9 cellular contexts compared by ENCODE assay signal in genomic region chr4:36651253-36651652, GRCh38.
A peak's percentile ranks its signal among the peaks of the same experiment; 100 is the strongest.
DNase-seq lines count a peak whose midpoint lies in the region; ATAC-seq, FAIRE-seq and TF ChIP-seq lines count a peak whose summit lies in the region.
"Had no signal": no experiment of that assay in that cellular context is flagged by ENCODE, and none has a peak within 500 bp of the region (broad histone marks: within the 10 kb centered on the region; RNA-seq: fewer than 3 reads in every experiment).

No MANE protein-coding gene starts in this region.

- H3K9ac ChIP-seq in K562 (ENCODE audit: insufficient read depth in 1 of 2, low read depth in 2 of 2, low read length in 2 of 2), result no peak overlapping the region

- no peak overlapping the region for H2AFZ ChIP-seq in K562 (ENCODE audit: low read depth, low read length)

- TF ChIP-seq EP300 in K562 (IDR thresholded peaks at IDR 0.05; ENCODE audit: low read length), result no peak

- no peak overlapping the region for H3K27ac ChIP-seq in K562 (ENCODE audit: extremely low read depth, low read depth, low read length)
- no peak overlapping the region for H3K27ac ChIP-seq in body of pancreas

- POLR2A ChIA-PET in K562 (lab: Yijun Ruan, JAX), result no interaction called here

- CTCF ChIA-PET in K562 (lab: Yijun Ruan, JAX; ENCODE audit: low intra/inter-chr PET ratio), result no interaction called here

- H3K9me1 ChIP-seq in K562 (ENCODE audit: control insufficient read depth, insufficient read depth, low read length), result no peaks in the 10 kb centered on the region

- no peaks in the 10 kb centered on the region for H4K20me1 ChIP-seq in K562 (replicated peaks; ENCODE audit: control insufficient read depth, insufficient read depth, low read length)

- TF ChIP-seq POLR2A in K562 (conservative IDR thresholded peaks at IDR 0.05) (no peak), body of pancreas (IDR thresholded peaks at IDR 0.05) (no peak)

- H3K9me3 ChIP-seq in K562 (replicated peaks; ENCODE audit: control insufficient read depth, insufficient read depth, low read depth, low read length) (no peaks in the 10 kb centered on the region), body of pancreas (no peaks in the 10 kb centered on the region)

- H3K79me2 ChIP-seq in K562 (ENCODE audit: control insufficient read depth, insufficient read depth, low read length), result no peaks in the 10 kb centered on the region

- BruUV-seq in K562 (replicated peaks; lab: Mats Ljungman, UMichigan), result no TSS peak

- ATAC-seq in GM18519 (IDR thresholded peaks at IDR 0.05; ENCODE audit: low FRiP score, unreplicated experiment) (peak; percentile 99), GM21367 (IDR thresholded peaks at IDR 0.05; ENCODE audit: unreplicated experiment) (peak; percentile 97), HG03066 (IDR thresholded peaks at IDR 0.05; ENCODE audit: low read depth, unreplicated experiment) (peak; percentile 96), K562 (no peak), body of pancreas (no peak), sciatic nerve (no peak)

- TF ChIP-seq RAD21 in K562 (CRISPR knock-in tag; conservative IDR thresholded peaks at IDR 0.05 in 1 of 2, IDR thresholded peaks at IDR 0.05 in 1 of 2), result no peak

- peak in 1 of 4 experiments; percentile 13 for DNase-seq in K562 (ENCODE audit: extremely low read depth in 1 of 4, low spot score in 3 of 4)
- no peak for DNase-seq in iPS-NIHi11 (ENCODE audit: low spot score)
- DNase-seq in HTR-8/SVneo (ENCODE audit: insufficient read length, low spot score), result no peak
- no peak for DNase-seq in body of pancreas
- no peak for DNase-seq in sciatic nerve (ENCODE audit: low spot score)
- DNase-seq: DMS79 treated with DMSO at 0.1 percent for 48 hours had no signal

- 0% methylated on average over 3 of the region's 3 CpGs for WGBS in K562 (ENCODE audit: insufficient coverage, low coverage, missing lambda C conversion rate)
- WGBS in body of pancreas, 2 donors, result 54 to 68% methylated on average over 3 of the region's 3 CpGs

- H3K36me3 ChIP-seq in K562 (ENCODE audit: control insufficient read depth, insufficient read depth, low read length), result no peaks in the 10 kb centered on the region
- no peaks in the 10 kb centered on the region for H3K36me3 ChIP-seq in body of pancreas (replicated peaks in 1 of 2; ENCODE audit: insufficient read depth in 1 of 2, low read depth in 2 of 2)

- intact Hi-C loops in K562 (cut with micrococcal nuclease), result no loop called here
- intact Hi-C loops in body of pancreas (cut with DNase I), result no loop called here
- intact Hi-C loops in sciatic nerve (cut with DNase I), result no loop called here

- H3K4me1 ChIP-seq in K562 (replicated peaks in 1 of 2; ENCODE audit: control insufficient read depth in 2 of 2, insufficient read depth in 2 of 2, low read length in 2 of 2), result no peaks in the 10 kb centered on the region
- no peaks in the 10 kb centered on the region for H3K4me1 ChIP-seq in body of pancreas

- in situ Hi-C loops in K562 (cut with MboI), result no loop called here

- no peak overlapping the region for H3K4me2 ChIP-seq in K562 (ENCODE audit: insufficient read depth, low read length)

- no peak for FAIRE-seq in K562 (lab: Jason Lieb, UNC)
- FAIRE-seq in HTR-8/SVneo (lab: Jason Lieb, UNC), result no peak

- H3K27me3 ChIP-seq in K562 (ENCODE audit: control insufficient read depth in 2 of 2, insufficient read depth in 2 of 2, low read length in 2 of 2), result no peaks in the 10 kb centered on the region
- H3K27me3 ChIP-seq in body of pancreas, result no peaks in the 10 kb centered on the region

- no peak for TF ChIP-seq CTCF in K562 (IDR thresholded peaks at IDR 0.05 in 2 of 3, conservative IDR thresholded peaks at IDR 0.05 in 1 of 3; ENCODE audit: insufficient read depth in 2 of 3, low read depth in 1 of 3, low read length in 3 of 3)
- TF ChIP-seq CTCF in body of pancreas (IDR thresholded peaks at IDR 0.05), result no peak

- H3K4me3 ChIP-seq in K562 (no peak overlapping the region), body of pancreas (no peak overlapping the region)

TF ChIP-seq in K562, 482 proteins besides CTCF, POLR2A, EP300 and RAD21:
- TF ChIP-seq ZNF316 (IDR thresholded peaks at IDR 0.05), result peak; percentile 31; the same call in 1 of the 2 replicates
- peak; percentile 25; the same call in 1 of the 2 replicates for TF ChIP-seq C11orf30 (IDR thresholded peaks at IDR 0.05; ENCODE audit: low read depth)
- no peak for TF ChIP-seq ZNF717 (CRISPR knock-in tag; IDR thresholded peaks at IDR 0.05)
- TF ChIP-seq ETV6 (IDR thresholded peaks at IDR 0.05; ENCODE audit: borderline replicate concordance in 1 of 2, low read depth in 2 of 2, low read length in 1 of 2), result no peak
- no peak for TF ChIP-seq ETV6 (CRISPR knock-in tag; IDR thresholded peaks at IDR 0.05; ENCODE audit: borderline replicate concordance)
- TF ChIP-seq FOSL1 (tag; conservative IDR thresholded peaks at IDR 0.05), result 0 out of 2 replicates have a peak, but pooled peaks have one; percentile 15
- peak; percentile 23; the same call in 1 of the 2 replicates for TF ChIP-seq MAFG (tag; conservative IDR thresholded peaks at IDR 0.05)
TF ChIP-seq in K562: peak in this region for 4.

Comparison
In these comparisons a context has a peak if more than half of its experiments do, and no peak if none do; other contexts are left out.
1. ATAC-seq: peak in GM18519 (single experiment), GM21367 (single experiment) and HG03066 (single experiment); none in K562 (single experiment), body of pancreas (single experiment) and sciatic nerve (single experiment).